18 cellular contexts compared by ENCODE assay signal in the genomic region with DNA sequence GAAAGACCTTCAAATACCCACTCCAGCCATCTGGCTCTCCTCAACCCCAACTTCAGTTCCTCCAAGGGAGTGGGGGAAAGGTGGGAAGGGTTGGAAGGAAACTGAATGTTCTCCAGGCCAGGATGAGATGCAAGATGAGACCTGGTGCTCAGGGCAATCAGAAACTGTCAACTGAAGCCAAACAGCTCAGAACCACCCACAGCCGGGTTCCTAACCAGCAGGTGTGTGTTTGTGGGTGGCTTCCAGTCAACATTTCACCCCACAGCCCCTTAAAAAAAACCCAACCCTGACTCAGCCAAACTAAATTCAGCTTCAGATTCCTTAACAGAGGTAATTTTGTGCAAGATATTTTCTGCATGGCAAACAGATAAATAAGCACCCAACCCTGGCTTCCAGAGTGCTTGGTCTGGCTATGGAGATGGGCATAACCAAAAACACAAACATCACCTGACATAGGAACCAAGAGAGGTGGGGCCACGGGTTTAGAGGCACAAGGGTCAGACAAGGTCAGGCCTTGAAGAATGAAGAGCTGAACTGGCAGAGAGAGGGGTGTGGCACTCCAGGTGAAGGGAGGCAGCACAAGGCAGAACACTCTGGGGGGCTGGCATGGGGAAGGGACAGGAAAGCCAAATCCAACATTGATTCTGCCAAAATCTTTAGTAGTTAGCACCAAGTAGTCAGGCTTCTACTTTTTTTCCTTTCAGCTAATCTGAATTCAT. TPM values are rescaled to one million over a fixed set of nuclear protein-coding genes. Genes with fewer than 3 reads are reported as not detected.
A peak's percentile ranks its signal among the peaks of the same experiment; 100 is the strongest.
DNase-seq lines count a peak whose midpoint lies in the region; ATAC-seq and TF ChIP-seq lines count a peak whose summit lies in the region.
"Had no signal": no experiment of that assay in that cellular context is flagged by ENCODE, and none has a peak within 500 bp of the region (broad histone marks: within the 10 kb centered on the region; RNA-seq: fewer than 3 reads in every experiment).

No MANE protein-coding gene starts in this region.

- H3K9me3 ChIP-seq in CD4-positive, alpha-beta T cell (ENCODE audit: control insufficient read depth, low read length): no peaks in the 10 kb centered on the region
- no peaks in the 10 kb centered on the region for H3K9me3 ChIP-seq in T-helper 17 cell (ENCODE audit: control insufficient read depth, low read length, poor library complexity, severe bottlenecking)
- no peaks in the 10 kb centered on the region for H3K9me3 ChIP-seq in lower lobe of right lung
- H3K9me3 ChIP-seq: testis had no signal

- no peaks in the 10 kb centered on the region for H3K27me3 ChIP-seq in CD4-positive, alpha-beta T cell (ENCODE audit: control insufficient read depth, insufficient read depth, low read length)
- no peaks in the 10 kb centered on the region for H3K27me3 ChIP-seq in lower lobe of right lung (ENCODE audit: low read depth)
- H3K27me3 ChIP-seq: testis had no signal

- DNase-seq in CD14-positive monocyte (ENCODE audit: low spot score): no peak
- DNase-seq in CD4-positive, alpha-beta T cell: no peak
- no peak for DNase-seq in T-helper 17 cell
- no peak for DNase-seq in lower lobe of right lung
- no peak for DNase-seq in cerebellar nuclear complex (lab: John Stamatoyannopoulos, UW)
- no peak for DNase-seq in kidney glomerular epithelial cell (lab: John Stamatoyannopoulos, UW)
- DNase-seq: activated CD4-positive, CD25-positive, alpha-beta regulatory T cell treated with anti-CD3 and anti-CD28 coated beads, Interleukin-2, amount 50 U/mL, for 72 hours; activated gamma-delta T cell treated with Interleukin-2 at 50 U/mL for 16 hours; DMS79 treated with DMSO at 0.1 percent for 48 hours; effector CD8-positive, alpha-beta T cell; GM23248; left ventricle myocardium superior; NCI-H187; NCI-H446; SHP77 treated with DMSO at 0.1 percent for 48 hours; testis had no signal

- CTCF ChIA-PET in CD4-positive, alpha-beta T cell (lab: Charles Lee): no interaction called here

- H3K4me3 ChIP-seq in lower lobe of right lung: no peak overlapping the region
- H3K4me3 ChIP-seq: GM23248, testis had no signal

- peaks cover 41 to 58% of the 10 kb centered on the region in 2 donors for H3K36me3 Mint-ChIP-seq in CD14-positive monocyte
- peaks cover 42% of the 10 kb centered on the region for H3K36me3 Mint-ChIP-seq in CD4-positive, alpha-beta T cell (ENCODE audit: low read depth)
- peaks cover 3% of the 10 kb centered on the region for H3K36me3 Mint-ChIP-seq in T-helper 17 cell (ENCODE audit: low read depth)
- H3K36me3 Mint-ChIP-seq in stimulated activated memory B cell treated with anti-CD40 and anti-IgM and Interleukin-4, amounts not matched to agents 10 μg/mL and 1 μg/mL and 100 μg/mL, for 72 hours: peaks cover 54% of the 10 kb centered on the region

- H3K4me3 Mint-ChIP-seq in CD14-positive monocyte: no peak overlapping the region
- no peak overlapping the region for H3K4me3 Mint-ChIP-seq in CD4-positive, alpha-beta T cell
- H3K4me3 Mint-ChIP-seq in T-helper 17 cell: no peak overlapping the region
- no peak overlapping the region for H3K4me3 Mint-ChIP-seq in stimulated activated memory B cell treated with anti-CD40 and anti-IgM and Interleukin-4, amounts not matched to agents 10 μg/mL and 1 μg/mL and 100 μg/mL, for 72 hours
- H3K4me3 Mint-ChIP-seq: nephron had no signal

- POLR2A ChIA-PET in CD4-positive, alpha-beta T cell (lab: Charles Lee): no interaction called here

- TF ChIP-seq CTCF in CD14-positive monocyte (IDR thresholded peaks at IDR 0.05) (no peak), lower lobe of right lung (IDR thresholded peaks at IDR 0.05) (no peak)
- TF ChIP-seq CTCF in CD4-positive, alpha-beta T cell (IDR thresholded peaks at IDR 0.05): no peak

- H3K9me3 Mint-ChIP-seq in CD14-positive monocyte: peaks cover 0 to 10% (median 1%) of the 10 kb centered on the region in 7 donors
- H3K9me3 Mint-ChIP-seq in CD4-positive, alpha-beta T cell: no peaks in the 10 kb centered on the region
- no peaks in the 10 kb centered on the region for H3K9me3 Mint-ChIP-seq in stimulated activated memory B cell treated with anti-CD40 and anti-IgM and Interleukin-4, amounts not matched to agents 10 μg/mL and 1 μg/mL and 100 μg/mL, for 72 hours

- peak overlapping the region; percentile 1 for H3K27ac ChIP-seq in CD4-positive, alpha-beta T cell (ENCODE audit: low read depth, low read length)
- H3K27ac ChIP-seq in lower lobe of right lung: peak overlapping the region; percentile 11
- H3K27ac ChIP-seq: GM23248, testis had no signal

- peaks cover 34% of the 10 kb centered on the region for H3K36me3 ChIP-seq in lower lobe of right lung

- intact Hi-C loops in CD14-positive monocyte (cut with micrococcal nuclease): loop anchor here (5.0 kb wide), 2 partner anchors 35 to 105 kb away; a partner anchor contains a TSS
- intact Hi-C loops in CD4-positive, alpha-beta T cell (cut with DNase I, micrococcal nuclease): loop anchor here in 1 of 2 experiments (5.0 kb wide), 1 partner anchor 35 kb away; a partner anchor contains a TSS
- intact Hi-C loops in lower lobe of right lung (cut with DNase I): no loop called here

- peaks cover 25% of the 10 kb centered on the region for H3K4me1 ChIP-seq in lower lobe of right lung

- no peaks in the 10 kb centered on the region for H3K27me3 Mint-ChIP-seq in CD14-positive monocyte (ENCODE audit: low read depth in 3 of 3)
- H3K27me3 Mint-ChIP-seq in CD4-positive, alpha-beta T cell: no peaks in the 10 kb centered on the region
- no peaks in the 10 kb centered on the region for H3K27me3 Mint-ChIP-seq in T-helper 17 cell
- H3K27me3 Mint-ChIP-seq in stimulated activated memory B cell treated with anti-CD40 and anti-IgM and Interleukin-4, amounts not matched to agents 10 μg/mL and 1 μg/mL and 100 μg/mL, for 72 hours: no peaks in the 10 kb centered on the region

- H3K27ac Mint-ChIP-seq in CD14-positive monocyte (peak overlapping the region; percentile 13 to 98 (median 76)), T-helper 17 cell (peak overlapping the region; percentile 68)
- peak overlapping the region; percentile 84 for H3K27ac Mint-ChIP-seq in CD4-positive, alpha-beta T cell
- H3K27ac Mint-ChIP-seq in stimulated activated memory B cell treated with anti-CD40 and anti-IgM and Interleukin-4, amounts not matched to agents 10 μg/mL and 1 μg/mL and 100 μg/mL, for 72 hours: no peak overlapping the region

- H3K4me1 Mint-ChIP-seq in CD14-positive monocyte (peaks cover 37% of the 10 kb centered on the region), T-helper 17 cell (peaks cover 17% of the 10 kb centered on the region)
- H3K4me1 Mint-ChIP-seq in CD4-positive, alpha-beta T cell (ENCODE audit: low read depth): peaks cover 42% of the 10 kb centered on the region
- H3K4me1 Mint-ChIP-seq in stimulated activated memory B cell treated with anti-CD40 and anti-IgM and Interleukin-4, amounts not matched to agents 10 μg/mL and 1 μg/mL and 100 μg/mL, for 72 hours: peaks cover 24% of the 10 kb centered on the region

- no peak for ATAC-seq in CD4-positive, alpha-beta T cell (ENCODE audit: poor library complexity)
- ATAC-seq in T-helper 17 cell (no peak), lower lobe of right lung (no peak)
- ATAC-seq in stimulated activated memory B cell treated with anti-CD40 and anti-IgM and Interleukin-4, amounts not matched to agents 10 μg/mL and 1 μg/mL and 100 μg/mL, for 72 hours: no peak
- ATAC-seq: left ventricle myocardium superior had no signal

RNA-seq across cellular contexts. Expression of a gene that starts 34.7 kb away (rescaled TPM):
- 1 to 10 TPM in 1 of 2 donors, under 1 TPM in 1; 0.41 to 1.1 TPM for polyA plus RNA-seq in CD14-positive monocyte
- total RNA-seq in CD4-positive, alpha-beta T cell: 1 to 10 TPM; 6.1 to 6.6 TPM
- 10 to 100 TPM in 1 of 2 donors, 1 to 10 TPM in 1; 9.7 to 10.6 TPM for total RNA-seq in T-helper 17 cell
- total RNA-seq in lower lobe of right lung: 21.1 TPM
